23 cellular contexts compared by ENCODE assay signal in the genomic region with DNA sequence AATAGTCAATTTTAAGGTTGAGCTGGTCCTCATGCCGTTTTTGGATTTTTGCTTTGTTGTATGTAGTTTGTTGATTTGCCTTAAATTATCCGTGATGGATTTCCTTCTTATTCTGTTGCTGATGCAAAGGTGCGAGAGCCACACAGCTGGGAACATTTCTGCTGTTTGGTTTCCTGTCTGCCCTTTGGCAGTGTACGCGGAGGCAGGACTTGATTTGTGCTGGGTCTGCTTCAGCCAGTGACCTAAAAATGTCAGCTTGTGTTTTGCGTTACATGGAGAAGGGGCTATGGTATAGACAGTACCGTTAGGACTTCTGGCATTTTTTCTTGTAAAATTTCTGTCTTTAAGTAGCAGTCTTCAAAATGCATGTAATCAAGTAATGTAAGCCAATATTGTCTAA. TPM values are rescaled to one million over a fixed set of nuclear protein-coding genes. Genes with fewer than 3 reads are reported as not detected.
"Had no signal": no experiment of that assay in that cellular context is flagged by ENCODE, and none has a peak within 500 bp of the region (broad histone marks: within the 10 kb centered on the region; RNA-seq: fewer than 3 reads in every experiment).

No MANE protein-coding gene starts in this region.

- H3K9me3 ChIP-seq: esophagus squamous epithelium, gastroesophageal sphincter, prostate gland, right lobe of liver, suprapubic skin, thyroid gland had no signal

- H3K27me3 ChIP-seq: gastroesophageal sphincter, right lobe of liver, thyroid gland had no signal

- H3K4me1 ChIP-seq: esophagus squamous epithelium, gastroesophageal sphincter, parathyroid adenoma, right lobe of liver, suprapubic skin had no signal

- H3K36me3 ChIP-seq: esophagus squamous epithelium, gastroesophageal sphincter, prostate gland, right lobe of liver, suprapubic skin, thyroid gland had no signal

- H3K79me2 ChIP-seq: parathyroid adenoma had no signal

- ATAC-seq: effector memory CD8-positive, alpha-beta T cell; gastroesophageal sphincter; left colon; naive thymus-derived CD4-positive, alpha-beta T cell; right lobe of liver; stimulated activated effector memory CD8-positive, alpha-beta T cell treated with anti-CD3 and anti-CD28 coated beads, Interleukin-12 subunit alpha, Interleukin-12 subunit beta, amount 100 ng/mL, for 72 hours; stimulated activated naive CD8-positive, alpha-beta T cell treated with anti-CD3 and anti-CD28 coated beads, Interleukin-15, Interleukin-2, amounts not matched to agents 100 U/mL and 50 U/mL, for 24 hours had no signal

- DNase-seq: effector memory CD8-positive, alpha-beta T cell; esophagus squamous epithelium; foreskin fibroblast; glutamatergic neuron; left colon; naive thymus-derived CD4-positive, alpha-beta T cell; occipital lobe; right lobe of liver; stimulated activated CD4-positive, alpha-beta T cell treated with anti-CD3 and anti-CD28 coated beads, Interleukin-4, amount 100 ng/mL, for 1 hour; stimulated activated CD8-positive, alpha-beta memory T cell treated with anti-CD3 and anti-CD28 coated beads, Interleukin-4, amount 100 ng/mL, for 48 hours; stimulated activated naive CD8-positive, alpha-beta T cell treated with anti-CD3 and anti-CD28 coated beads, Interleukin-15, Interleukin-2, amounts not matched to agents 100 U/mL and 50 U/mL, for 24 hours; thyroid gland had no signal

- FAIRE-seq: urothelium cell line had no signal

- H3K9ac ChIP-seq: parathyroid adenoma had no signal

- H3K4me3 ChIP-seq: esophagus squamous epithelium, gastroesophageal sphincter, prostate gland, right lobe of liver, suprapubic skin, thyroid gland had no signal

- H3K27ac ChIP-seq: esophagus squamous epithelium, gastroesophageal sphincter, parathyroid adenoma, prostate gland, right lobe of liver, suprapubic skin had no signal

RNA-seq across cellular contexts. Expression of a gene that starts 18.1 kb away (rescaled TPM):
- total RNA-seq: epithelial cell of proximal tubule; esophagus squamous epithelium; gastroesophageal sphincter; kidney epithelial cell; left colon; lung microvascular endothelial cell; mesenteric fat pad; naive thymus-derived CD4-positive, alpha-beta T cell; occipital lobe; prostate gland; renal cortical epithelial cell; suprapubic skin; thyroid gland had no signal
- polyA plus RNA-seq: naive thymus-derived CD4-positive, alpha-beta T cell had no signal
